Comparison of ENCODE assay signal across 11 cellular contexts in the genomic region with DNA sequence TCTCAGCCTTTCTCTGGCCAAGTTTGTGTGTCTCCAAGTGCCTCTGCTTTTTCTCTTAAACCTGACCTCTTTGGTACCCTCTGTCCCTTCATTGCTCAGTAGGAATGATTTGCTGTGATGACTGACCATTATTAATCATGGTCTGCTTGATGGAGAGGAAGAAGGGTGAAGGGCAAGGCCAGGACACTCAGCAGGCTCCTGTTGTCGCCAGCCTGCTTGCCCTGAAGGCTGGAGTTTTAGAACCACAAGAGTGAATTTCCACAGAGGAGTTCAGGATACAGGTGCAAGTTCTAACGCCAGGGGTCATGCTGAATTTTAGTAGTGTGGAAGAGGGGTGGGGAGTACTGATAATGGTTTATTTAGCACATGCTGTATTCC. TPM values are rescaled to one million over a fixed set of nuclear protein-coding genes. Genes with fewer than 3 reads are reported as not detected.
A peak's percentile ranks its signal among the peaks of the same experiment; 100 is the strongest.
DNase-seq lines count a peak whose midpoint lies in the region; ATAC-seq and TF ChIP-seq lines count a peak whose summit lies in the region.
"Had no signal": no experiment of that assay in that cellular context is flagged by ENCODE, and none has a peak within 500 bp of the region (broad histone marks: within the 10 kb centered on the region; RNA-seq: fewer than 3 reads in every experiment).

No MANE protein-coding gene starts in this region.

- no peak overlapping the region for H3K4me3 ChIP-seq in ascending aorta
- H3K4me3 ChIP-seq in mucosa of rectum (ENCODE audit: low read length in 2 of 2): no peak overlapping the region
- H3K4me3 ChIP-seq in tibial nerve: no peak overlapping the region

- peak overlapping the region; percentile 90 for H3K27ac Mint-ChIP-seq in HFFc6
- H3K27ac Mint-ChIP-seq in activated T-cell treated with anti-CD3 and anti-CD28 coated beads, Interleukin-2, amount 50 U/mL, for 24 hours: no peak overlapping the region

- no peaks in the 10 kb centered on the region for H3K9me3 Mint-ChIP-seq in HFFc6
- H3K9me3 Mint-ChIP-seq in activated T-cell treated with anti-CD3 and anti-CD28 coated beads, Interleukin-2, amount 50 U/mL, for 24 hours: no peaks in the 10 kb centered on the region

- peaks cover 2% of the 10 kb centered on the region for H3K27me3 Mint-ChIP-seq in HFFc6 (ENCODE audit: insufficient read depth)
- H3K27me3 Mint-ChIP-seq in activated T-cell treated with anti-CD3 and anti-CD28 coated beads, Interleukin-2, amount 50 U/mL, for 24 hours: no peaks in the 10 kb centered on the region

- TF ChIP-seq CTCF in HFFc6 (IDR thresholded peaks at IDR 0.05) (no peak), ascending aorta (IDR thresholded peaks at IDR 0.05) (no peak), tibial nerve (IDR thresholded peaks at IDR 0.05) (no peak)

- H3K27me3 ChIP-seq in ascending aorta (no peaks in the 10 kb centered on the region), mucosa of rectum (ENCODE audit: control insufficient read depth in 2 of 2, insufficient read depth in 2 of 2, low read length in 2 of 2) (peaks cover 5 to 7% of the 10 kb centered on the region in 2 donors), tibial nerve (no peaks in the 10 kb centered on the region)

- WGBS in tibial nerve, 2 donors: 65 to 79% methylated on average over 2 of the region's 2 CpGs

- TF ChIP-seq EP300 in tibial nerve (IDR thresholded peaks at IDR 0.05): no peak

- no peak for ATAC-seq in HG03520 (IDR thresholded peaks at IDR 0.05; ENCODE audit: unreplicated experiment)
- ATAC-seq: stimulated activated naive CD8-positive, alpha-beta T cell treated with anti-CD3 and anti-CD28 coated beads, Interleukin-15, Interleukin-2, amounts not matched to agents 100 U/mL and 50 U/mL, for 24 hours had no signal

- H3K36me3 Mint-ChIP-seq in HFFc6 (ENCODE audit: low read depth): peaks cover 12% of the 10 kb centered on the region
- peaks cover 10% of the 10 kb centered on the region for H3K36me3 Mint-ChIP-seq in activated T-cell treated with anti-CD3 and anti-CD28 coated beads, Interleukin-2, amount 50 U/mL, for 24 hours (ENCODE audit: low read depth)

- H3K9me3 ChIP-seq in ascending aorta (no peaks in the 10 kb centered on the region), mucosa of rectum (ENCODE audit: control insufficient read depth in 2 of 2, low read length in 2 of 2) (no peaks in the 10 kb centered on the region), tibial nerve (no peaks in the 10 kb centered on the region)

- TF ChIP-seq POLR2A in tibial nerve (IDR thresholded peaks at IDR 0.05): no peak

- H3K27ac ChIP-seq in ascending aorta (peak overlapping the region; percentile 97), mucosa of rectum (ENCODE audit: low read depth in 2 of 2, low read length in 2 of 2) (peak overlapping the region; percentile 78 to 84), tibial nerve (peak overlapping the region; percentile 48 to 95 (median 72))

- H3K4me1 ChIP-seq in ascending aorta (peaks cover 0 to 47% of the 10 kb centered on the region in 2 donors), mucosa of rectum (ENCODE audit: control insufficient read depth in 2 of 2, insufficient read depth in 2 of 2, low read length in 2 of 2) (peaks cover 0 to under 1% of the 10 kb centered on the region in 2 donors), tibial nerve (peaks cover 0 to 84% (median 17%) of the 10 kb centered on the region in 4 donors)

- H3K4me1 Mint-ChIP-seq in HFFc6 (ENCODE audit: low read depth): peaks cover 79% of the 10 kb centered on the region
- peaks cover 33% of the 10 kb centered on the region for H3K4me1 Mint-ChIP-seq in activated T-cell treated with anti-CD3 and anti-CD28 coated beads, Interleukin-2, amount 50 U/mL, for 24 hours (ENCODE audit: low read depth)

- intact Hi-C loops in ascending aorta (cut with DNase I): loop anchor here (10.0 kb wide), 1 partner anchor 1303 kb away; a partner anchor contains a TSS

- no peak for DNase-seq in HFFc6
- peak in 1 of 2 donors; percentile 62 for DNase-seq in ascending aorta (ENCODE audit: low spot score in 2 of 2)
- no peak for DNase-seq in tibial nerve (ENCODE audit: low spot score in 2 of 2)
- DNase-seq in DMS 273 treated with DMSO at 0.1 percent for 48 hours (lab: John Stamatoyannopoulos, UW): no peak
- DNase-seq in activated T-cell treated with anti-CD3 and anti-CD28 coated beads, Interleukin-2, amount 50 U/mL, for 24 hours: no peak
- DNase-seq: activated CD8-positive, alpha-beta memory T cell treated with anti-CD3 and anti-CD28 coated beads for 24 hours; activated naive CD4-positive, alpha-beta T cell treated with Interleukin-2 at 50 U/mL for 16 hours; NCI-H345; stimulated activated naive CD8-positive, alpha-beta T cell treated with anti-CD3 and anti-CD28 coated beads, Interleukin-15, Interleukin-2, amounts not matched to agents 100 U/mL and 50 U/mL, for 24 hours had no signal

- H3K4me3 Mint-ChIP-seq in HFFc6: peak overlapping the region; percentile 25; the same call in 1 of the 2 replicates
- H3K4me3 Mint-ChIP-seq in activated T-cell treated with anti-CD3 and anti-CD28 coated beads, Interleukin-2, amount 50 U/mL, for 24 hours: no peak overlapping the region

- peaks cover 0 to 8% of the 10 kb centered on the region in 2 donors for H3K36me3 ChIP-seq in ascending aorta
- H3K36me3 ChIP-seq in mucosa of rectum (ENCODE audit: control insufficient read depth in 2 of 2, insufficient read depth in 2 of 2, low read length in 2 of 2): no peaks in the 10 kb centered on the region
- no peaks in the 10 kb centered on the region for H3K36me3 ChIP-seq in tibial nerve

- no peak overlapping the region for H3K9ac ChIP-seq in mucosa of rectum (ENCODE audit: low read depth in 1 of 2, low read length in 2 of 2)

RNA-seq across cellular contexts. Expression of a gene that starts 2.8 kb away (rescaled TPM):
- total RNA-seq in HFFc6 (2021; fragmentation: NEBNext Ultra II Directional; extraction: Animal tissue kit (Norgen Biotek cat#: 25700)): 100 to 1,000 TPM; 261 to 355 (median 329) TPM
- 973 TPM for total RNA-seq in ascending aorta
- 100 to 1,000 TPM in 3 of 4 donors, 10 to 100 TPM in 1; 73.6 to 145 (median 123) TPM for total RNA-seq in tibial nerve

RNA-seq across cellular contexts. Expression of a gene that starts 37.3 kb away (rescaled TPM):
- 1 to 10 TPM; 4.0 to 7.4 (median 6.1) TPM for total RNA-seq in HFFc6 (2021; fragmentation: NEBNext Ultra II Directional; extraction: Animal tissue kit (Norgen Biotek cat#: 25700))
- total RNA-seq in ascending aorta (53.2 TPM), tibial nerve (10 to 100 TPM in 3 of 4 donors, 1 to 10 TPM in 1; 9.0 to 19.8 (median 13.5) TPM)

RNA-seq across cellular contexts. Expression of a gene that starts 51.5 kb away (rescaled TPM):
- not detected for total RNA-seq in HFFc6 (2021; fragmentation: NEBNext Ultra II Directional; extraction: Animal tissue kit (Norgen Biotek cat#: 25700))
- total RNA-seq in ascending aorta: not detected
- total RNA-seq in tibial nerve: 1 to 10 TPM in 1 of 4 donors, under 1 TPM in 1, not detected in 2; 0.63 to 1.5 TPM

RNA-seq across cellular contexts. Expression of a gene that starts 57.6 kb away (rescaled TPM):
- not detected for total RNA-seq in HFFc6 (2021; fragmentation: NEBNext Ultra II Directional; extraction: Animal tissue kit (Norgen Biotek cat#: 25700))
- total RNA-seq in ascending aorta (not detected), tibial nerve (under 1 TPM in 1 of 4 donors, not detected in 3; 0.42 TPM)
